In the genomic region with DNA sequence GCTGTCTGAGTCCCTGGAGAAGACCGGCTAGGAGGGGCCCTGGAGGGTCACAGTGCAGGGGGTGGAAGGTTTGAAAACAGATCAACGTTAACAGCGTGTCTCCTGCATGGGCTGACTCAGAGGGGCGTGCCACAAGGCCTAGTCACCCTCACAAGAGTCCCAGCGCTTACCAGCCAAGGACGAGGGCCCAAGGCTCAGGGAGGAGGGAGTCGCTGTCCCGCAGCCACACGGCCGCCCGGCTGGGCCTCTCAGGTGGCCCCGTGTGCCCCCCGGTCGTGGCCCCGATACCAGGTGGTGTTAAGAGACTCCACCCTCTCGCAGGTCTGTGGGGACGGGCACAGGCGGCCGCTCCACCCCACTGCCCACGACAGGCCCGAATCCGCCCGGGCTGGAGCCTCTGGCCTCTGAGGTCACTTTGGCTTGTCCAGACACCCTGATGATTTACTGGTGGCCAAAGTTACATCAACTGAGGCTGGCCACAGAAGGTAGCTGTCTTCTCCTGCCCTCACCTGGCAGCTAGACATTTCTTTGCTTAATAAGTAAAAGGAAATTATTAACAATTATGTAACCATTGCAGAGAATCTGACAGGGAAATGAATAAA, we compare ENCODE assay signal across 17 cellular contexts. TPM values are rescaled to one million over a fixed set of nuclear protein-coding genes. Genes with fewer than 3 reads are reported as not detected.
DNase-seq lines count a peak whose midpoint lies in the region; ATAC-seq and TF ChIP-seq lines count a peak whose summit lies in the region.
"Had no signal": no experiment of that assay in that cellular context is flagged by ENCODE, and none has a peak within 500 bp of the region (broad histone marks: within the 10 kb centered on the region; RNA-seq: fewer than 3 reads in every experiment).

No MANE protein-coding gene starts in this region.

- 85 to 86% methylated on average over 23 of the region's 23 CpGs for WGBS in sigmoid colon, 2 donors
- 85% methylated on average over 14 of the region's 23 CpGs; no CpG with 5 or more reads in 1 of the 2 donors for WGBS in transverse colon (ENCODE audit: low coverage in 1 of 2), 2 donors

- H3K9me3 ChIP-seq in sigmoid colon, result no peaks in the 10 kb centered on the region
- H3K9me3 ChIP-seq in transverse colon, result no peaks in the 10 kb centered on the region
- H3K9me3 ChIP-seq: vagina had no signal

- H3K4me3 ChIP-seq in fibroblast of mammary gland (ENCODE audit: control insufficient read depth, low read depth, low read length) (no peak overlapping the region), sigmoid colon (no peak overlapping the region), transverse colon (no peak overlapping the region)
- H3K4me3 ChIP-seq: vagina had no signal

- no peak for ATAC-seq in activated CD8-positive, alpha-beta T cell treated with anti-CD3 and anti-CD28 coated beads for 36 hours
- ATAC-seq: activated naive CD8-positive, alpha-beta T cell treated with anti-CD3 and anti-CD28 coated beads, Interleukin-2, amount 50 U/mL, for 24 hours; T-cell had no signal

- H3K4me3 Mint-ChIP-seq in activated CD8-positive, alpha-beta T cell treated with anti-CD3 and anti-CD28 coated beads for 36 hours, result no peak overlapping the region
- H3K4me3 Mint-ChIP-seq: activated naive CD8-positive, alpha-beta T cell treated with anti-CD3 and anti-CD28 coated beads, Interleukin-2, amount 50 U/mL, for 24 hours; CD4-positive, CD25-positive, alpha-beta regulatory T cell; T-cell had no signal

- H3K36me3 ChIP-seq in sigmoid colon, result peaks cover 0 to 7% (median 0%) of the 10 kb centered on the region in 4 donors
- H3K36me3 ChIP-seq in transverse colon, result no peaks in the 10 kb centered on the region
- H3K36me3 ChIP-seq: vagina had no signal

- CTCF ChIA-PET in activated CD8-positive, alpha-beta T cell treated with anti-CD3 and anti-CD28 coated beads for 36 hours (lab: Charles Lee), result no interaction called here

- no peak for TF ChIP-seq EP300 in sigmoid colon (IDR thresholded peaks at IDR 0.05)
- TF ChIP-seq EP300 in transverse colon (IDR thresholded peaks at IDR 0.05; ENCODE audit: low read depth), result no peak

- peaks cover 0 to 61% (median 43%) of the 10 kb centered on the region in 4 donors for H3K4me1 ChIP-seq in sigmoid colon
- peaks cover 12 to 36% (median 19%) of the 10 kb centered on the region in 4 donors for H3K4me1 ChIP-seq in transverse colon

- no peaks in the 10 kb centered on the region for H3K36me3 Mint-ChIP-seq in activated CD8-positive, alpha-beta T cell treated with anti-CD3 and anti-CD28 coated beads for 36 hours (ENCODE audit: low read depth)
- H3K36me3 Mint-ChIP-seq: CD4-positive, CD25-positive, alpha-beta regulatory T cell; T-cell had no signal

- POLR2A ChIA-PET in activated CD8-positive, alpha-beta T cell treated with anti-CD3 and anti-CD28 coated beads for 36 hours (lab: Charles Lee), result no interaction called here

- TF ChIP-seq CTCF in fibroblast of mammary gland (conservative IDR thresholded peaks at IDR 0.05; ENCODE audit: control insufficient read depth, insufficient read depth, low read depth, low read length) (no peak), sigmoid colon (IDR thresholded peaks at IDR 0.05) (no peak), transverse colon (IDR thresholded peaks at IDR 0.05) (no peak)
- no peak for TF ChIP-seq CTCF in activated CD8-positive, alpha-beta T cell treated with anti-CD3 and anti-CD28 coated beads for 36 hours (IDR thresholded peaks at IDR 0.05)

- peak; percentile 88 for DNase-seq in ELR (ENCODE audit: low read depth)
- peak; percentile 24 for DNase-seq in RKO (ENCODE audit: low spot score)
- peak; percentile 79 for DNase-seq in fibroblast of mammary gland (ENCODE audit: low read depth)
- no peak for DNase-seq in sigmoid colon
- DNase-seq in transverse colon, result no peak
- DNase-seq in GM19240 (ENCODE audit: insufficient read length, low spot score), result no peak
- no peak for DNase-seq in SKM-1 (lab: John Stamatoyannopoulos, UW; ENCODE audit: unreplicated experiment)
- no peak for DNase-seq in activated CD8-positive, alpha-beta T cell treated with anti-CD3 and anti-CD28 coated beads for 36 hours
- DNase-seq: activated naive CD8-positive, alpha-beta T cell treated with anti-CD3 and anti-CD28 coated beads, Interleukin-2, amount 50 U/mL, for 24 hours; activated T-cell treated with anti-CD3 and anti-CD28 coated beads for 4 hours; CD4-positive, CD25-positive, alpha-beta regulatory T cell; cortex of kidney; H7; NCI-H2171; T-cell had no signal

- H3K4me1 Mint-ChIP-seq in activated CD8-positive, alpha-beta T cell treated with anti-CD3 and anti-CD28 coated beads for 36 hours (ENCODE audit: low read depth), result no peaks in the 10 kb centered on the region
- H3K4me1 Mint-ChIP-seq: activated naive CD8-positive, alpha-beta T cell treated with anti-CD3 and anti-CD28 coated beads, Interleukin-2, amount 50 U/mL, for 24 hours; CD4-positive, CD25-positive, alpha-beta regulatory T cell; T-cell had no signal

- in situ Hi-C loops in transverse colon (cut with MboI; ENCODE audit: low pct_ligation_motif_present in 1 of 4, low pct_unique_long_range_greater_than_20kb in 1 of 4, low sequenced_read_pairs in 3 of 4), result no loop called here

- peaks cover 3% of the 10 kb centered on the region for H3K27me3 Mint-ChIP-seq in activated CD8-positive, alpha-beta T cell treated with anti-CD3 and anti-CD28 coated beads for 36 hours
- H3K27me3 Mint-ChIP-seq: activated naive CD8-positive, alpha-beta T cell treated with anti-CD3 and anti-CD28 coated beads, Interleukin-2, amount 50 U/mL, for 24 hours; CD4-positive, CD25-positive, alpha-beta regulatory T cell had no signal

- intact Hi-C loops in sigmoid colon (cut with DNase I) (no loop called here), transverse colon (cut with DNase I; ENCODE audit: low total_unique reads) (no loop called here)
- intact Hi-C loops in activated CD8-positive, alpha-beta T cell treated with anti-CD3 and anti-CD28 coated beads for 36 hours (cut with micrococcal nuclease), result no loop called here

- H3K27ac ChIP-seq in sigmoid colon, result peak overlapping the region in 3 of 4 donors; percentile 94 to 97 (median 95)
- peak overlapping the region in 2 of 4 donors; percentile 88 to 92 for H3K27ac ChIP-seq in transverse colon
- H3K27ac ChIP-seq: HL-60, vagina had no signal

- TF ChIP-seq POLR2A in sigmoid colon (IDR thresholded peaks at IDR 0.05) (no peak), transverse colon (IDR thresholded peaks at IDR 0.05) (no peak)

- H3K27me3 ChIP-seq in sigmoid colon (no peaks in the 10 kb centered on the region), transverse colon (no peaks in the 10 kb centered on the region)
- H3K27me3 ChIP-seq: vagina had no signal

- no peak overlapping the region for H3K27ac Mint-ChIP-seq in activated CD8-positive, alpha-beta T cell treated with anti-CD3 and anti-CD28 coated beads for 36 hours
- H3K27ac Mint-ChIP-seq: activated naive CD8-positive, alpha-beta T cell treated with anti-CD3 and anti-CD28 coated beads, Interleukin-2, amount 50 U/mL, for 24 hours; CD4-positive, CD25-positive, alpha-beta regulatory T cell; T-cell had no signal

- H3K9me3 Mint-ChIP-seq in activated CD8-positive, alpha-beta T cell treated with anti-CD3 and anti-CD28 coated beads for 36 hours, result no peaks in the 10 kb centered on the region
- H3K9me3 Mint-ChIP-seq: activated naive CD8-positive, alpha-beta T cell treated with anti-CD3 and anti-CD28 coated beads, Interleukin-2, amount 50 U/mL, for 24 hours; T-cell had no signal

RNA-seq across cellular contexts. Expression of a gene that starts 34.0 kb away (rescaled TPM):
- total RNA-seq in sigmoid colon (10 to 100 TPM; 18.4 to 51.3 (median 23.3) TPM), transverse colon (10 to 100 TPM; 10.5 to 62.3 (median 23.5) TPM)
- 10 to 100 TPM in 2 of 3 donors, 1 to 10 TPM in 1; 3.0 to 27.5 (median 10.4) TPM for polyA plus RNA-seq in sigmoid colon
- 1 to 10 TPM in 1 of 2 experiments, under 1 TPM in 1; 0.29 to 1.1 TPM for total RNA-seq in activated CD8-positive, alpha-beta T cell treated with anti-CD3 and anti-CD28 coated beads for 36 hours
- total RNA-seq: CD4-positive, CD25-positive, alpha-beta regulatory T cell had no signal
- polyA plus RNA-seq: CD4-positive, CD25-positive, alpha-beta regulatory T cell had no signal

Comparison
In these comparisons a context has a peak if more than half of its experiments do, and no peak if none do; other contexts are left out.
1. DNase-seq: peak in ELR (single experiment), RKO (single experiment) and fibroblast of mammary gland (single experiment); none in sigmoid colon (single experiment), transverse colon (single experiment), GM19240 (single experiment), SKM-1 (single experiment) and activated CD8-positive, alpha-beta T cell treated with anti-CD3 and anti-CD28 coated beads for 36 hours (single experiment).
2. RNA of a gene that starts 34.0 kb away (total RNA-seq): 18.4 to 51.3 TPM in sigmoid colon and 10.5 to 62.3 TPM in transverse colon; 0.29 to 1.1 TPM in activated CD8-positive, alpha-beta T cell treated with anti-CD3 and anti-CD28 coated beads for 36 hours; every median in the first group is over 4 times any median in the second.